Comparison of ENCODE assay signal across 12 cellular contexts in genomic region chr7:867406-868188, GRCh38. TPM values are rescaled to one million over a fixed set of nuclear protein-coding genes. Genes with fewer than 3 reads are reported as not detected.
DNase-seq lines count a peak whose midpoint lies in the region; ATAC-seq lines count a peak whose summit lies in the region.
"Had no signal": no experiment of that assay in that cellular context is flagged by ENCODE, and none has a peak within 500 bp of the region (broad histone marks: within the 10 kb centered on the region; RNA-seq: fewer than 3 reads in every experiment).

No MANE protein-coding gene starts in this region.

- peak; percentile 82 for DNase-seq in AG08396 (ENCODE audit: low spot score)
- peak; percentile 26 to 36 for DNase-seq in SW 1271 (lab: John Stamatoyannopoulos, UW)
- DNase-seq in fibroblast of the conjunctiva (ENCODE audit: low read depth) = peak; percentile 43
- DNase-seq in occipital lobe (lab: John Stamatoyannopoulos, UW) = peak; percentile 39
- DNase-seq in DMS153 (lab: John Stamatoyannopoulos, UW) = no peak
- DNase-seq in NOMO-1 treated with DMSO at 0.1 percent for 48 hours (lab: John Stamatoyannopoulos, UW; ENCODE audit: unreplicated experiment) = no peak
- no peak for DNase-seq in GM19238 (ENCODE audit: insufficient read length, low spot score)
- DNase-seq: activated CD4-positive, CD25-positive, alpha-beta regulatory T cell; COR-L47; effector CD8-positive, alpha-beta T cell; stimulated activated CD4-positive, alpha-beta T cell treated with anti-CD3 and anti-CD28 coated beads, Interleukin-1b, Interleukin-23, amount 100 ng/mL, for 48 hours had no signal

- ATAC-seq in HG02973 (IDR thresholded peaks at IDR 0.05; ENCODE audit: unreplicated experiment) = no peak

RNA-seq across cellular contexts. Expression of gene GET4, which starts 8.8 kb away (rescaled TPM):
- total RNA-seq in occipital lobe = 16.2 TPM

RNA-seq across cellular contexts. Expression of gene SUN1, which starts 35.3 kb away (rescaled TPM):
- 154 TPM for total RNA-seq in occipital lobe

Comparison
In these comparisons a context has a peak if more than half of its experiments do, and no peak if none do; other contexts are left out.
1. DNase-seq: peak in AG08396 (single experiment), SW 1271 (2 of 2), fibroblast of the conjunctiva (single experiment) and occipital lobe (single experiment); none in DMS153 (single experiment), NOMO-1 treated with DMSO at 0.1 percent for 48 hours (single experiment) and GM19238 (single experiment).